Comparison of ENCODE assay signal across 13 cellular contexts in genomic region chr22:29039684-29040083, GRCh38. TPM values are rescaled to one million over a fixed set of nuclear protein-coding genes. Genes with fewer than 3 reads are reported as not detected.
"Had no signal": no experiment of that assay in that cellular context is flagged by ENCODE, and none has a peak within 500 bp of the region (broad histone marks: within the 10 kb centered on the region; RNA-seq: fewer than 3 reads in every experiment).

No MANE protein-coding gene starts in this region.

RNA-seq across cellular contexts. Expression of gene C22orf31, which starts 21.9 kb away (rescaled TPM):
- total RNA-seq: activated CD4-positive, alpha-beta memory T cell treated with anti-CD3 and anti-CD28 coated beads, Interleukin-2, amount 10 ng/mL, durations not matched to agents 7 days and 5 days; activated CD4-positive, alpha-beta T cell treated with anti-CD3 and anti-CD28 coated beads, Interleukin-2, amount 10 ng/mL, durations not matched to agents 7 days and 5 days; activated T-cell treated with anti-CD3 and anti-CD28 coated beads, Interleukin-2, amount 50 U/mL, for 4 hours; activated T-helper 17 cell treated with anti-CD3 and anti-CD28 coated beads, Interleukin-2, amount 50 U/mL, for 72 hours; astrocyte; chondrocyte; dermis blood vessel endothelial cell; epithelial cell of proximal tubule; esophagus muscularis mucosa; foreskin keratinocyte; gastrocnemius medialis; T-helper 17 cell had no signal
- polyA plus RNA-seq: foreskin keratinocyte, heart left ventricle had no signal

RNA-seq across cellular contexts. Expression of gene KREMEN1, which starts 33.2 kb away (rescaled TPM):
- total RNA-seq: activated CD4-positive, alpha-beta memory T cell treated with anti-CD3 and anti-CD28 coated beads, Interleukin-2, amount 10 ng/mL, durations not matched to agents 7 days and 5 days had no signal
